ENCODE assay signal across 1 cellular context in genomic region chr22:37230673-37231405, GRCh38.
A peak's percentile ranks its signal among the peaks of the same experiment; 100 is the strongest.
TF ChIP-seq lines count a peak whose summit lies in the region.

No MANE protein-coding gene starts in this region.

TF ChIP-seq in K562, 482 proteins besides CTCF, POLR2A, EP300 and RAD21 (continued from another document):
- TF ChIP-seq HDAC2 (IDR thresholded peaks at IDR 0.05): peak; percentile 38; the same call in 1 of the 2 replicates
- TF ChIP-seq TFE3 (CRISPR knock-in tag; IDR thresholded peaks at IDR 0.05): no peak
- TF ChIP-seq ESRRA (IDR thresholded peaks at IDR 0.05; ENCODE audit: borderline replicate concordance, low read depth): peak; percentile 73; the same call in 1 of the 2 replicates
- TF ChIP-seq PHF21A (IDR thresholded peaks at IDR 0.05; ENCODE audit: borderline replicate concordance, low read depth): peak; percentile 65; the same call in 1 of the 2 replicates
- peak; percentile 98 for TF ChIP-seq ZFP36 (IDR thresholded peaks at IDR 0.05; ENCODE audit: low read depth, low read length, partially characterized antibody)
- TF ChIP-seq ZNF740 (CRISPR knock-in tag; IDR thresholded peaks at IDR 0.05): 0 out of 2 replicates have a peak, but pooled peaks have one; percentile 35
- TF ChIP-seq ZNF740 (tag; IDR thresholded peaks at IDR 0.05): 0 out of 4 replicates have a peak, but pooled peaks of 1 of the 2 experiments have one; percentile 24
- TF ChIP-seq MBD2 (IDR thresholded peaks at IDR 0.05; ENCODE audit: borderline replicate concordance, low read depth): no peak
- no peak for TF ChIP-seq PATZ1 (CRISPR knock-in tag; IDR thresholded peaks at IDR 0.05; ENCODE audit: borderline replicate concordance)
